ENCODE assay signal across 8 cellular contexts in the genomic region with DNA sequence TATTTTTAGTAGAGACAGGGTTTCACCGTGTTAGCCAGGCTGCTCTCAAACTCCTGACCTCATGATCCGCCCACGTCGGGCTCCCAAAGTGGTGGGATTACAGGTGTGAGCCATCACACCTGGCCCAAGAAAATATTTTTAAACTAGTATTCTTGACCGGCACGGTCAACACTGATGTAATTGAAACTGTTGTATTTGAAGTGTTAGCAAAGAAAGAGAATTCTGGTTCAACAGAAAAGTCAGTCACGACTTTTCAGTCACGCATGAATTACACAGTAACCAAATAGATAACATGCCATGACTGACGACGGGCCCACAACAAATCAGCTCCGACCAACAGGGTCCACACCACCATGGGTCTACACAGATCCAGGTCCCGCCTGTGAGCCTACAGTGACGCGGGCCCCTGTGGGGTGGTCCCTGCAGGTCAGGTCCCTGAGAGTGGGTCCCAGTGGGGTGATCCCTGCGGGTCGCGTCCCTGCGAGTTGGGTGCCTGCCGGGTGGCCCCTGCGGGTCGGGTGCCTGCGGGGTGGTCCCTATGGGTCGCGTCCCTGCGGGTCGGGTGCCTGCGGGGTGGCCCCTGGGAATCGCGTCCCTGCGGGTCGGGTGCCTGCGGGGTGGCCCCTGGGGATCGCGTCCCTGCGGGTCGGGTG. TPM values are rescaled to one million over a fixed set of nuclear protein-coding genes. Genes with fewer than 3 reads are reported as not detected.
DNase-seq lines count a peak whose midpoint lies in the region; ATAC-seq and TF ChIP-seq lines count a peak whose summit lies in the region.

No MANE protein-coding gene starts in this region.

- DNase-seq in AG08396 (ENCODE audit: low spot score) (peak; percentile 38), neural progenitor cell (ENCODE audit: low spot score) (peak; percentile 34), islet precursor cell (no peak), NCI-H345 treated with DMSO at 0.1 percent for 48 hours (lab: John Stamatoyannopoulos, UW; ENCODE audit: unreplicated experiment) (no peak)
- DNase-seq in activated CD4-positive, alpha-beta memory T cell treated with anti-CD3 and anti-CD28 coated beads, Interleukin-2, amount 10 ng/mL, durations not matched to agents 7 days and 5 days, result peak; percentile 29

- H3K9me3 ChIP-seq in esophagus (ENCODE audit: control insufficient read depth in 2 of 2, insufficient read depth in 1 of 2, low read depth in 1 of 2, low read length in 1 of 2) (no peaks in the 10 kb centered on the region), neural progenitor cell (ENCODE audit: low read depth) (no peaks in the 10 kb centered on the region)

- H3K9ac ChIP-seq in neural progenitor cell, result peak overlapping the region; percentile 81

- peak overlapping the region; percentile 81 to 98 for H3K4me3 ChIP-seq in esophagus (ENCODE audit: low read depth in 1 of 2, low read length in 2 of 2)
- peak overlapping the region; percentile 90 for H3K4me3 ChIP-seq in neural progenitor cell

- CTCF ChIA-PET in activated CD4-positive, alpha-beta memory T cell treated with anti-CD3 and anti-CD28 coated beads, Interleukin-2, amount 10 ng/mL, durations not matched to agents 7 days and 5 days (lab: Charles Lee), result interaction anchor here (0.6 to 1.6 kb wide), 3 partner anchors 9 to 160 kb away, joined by 3 to 8 read pairs (median 6); no protein-coding TSS in a partner anchor

- H3K27ac Mint-ChIP-seq in activated CD4-positive, alpha-beta memory T cell treated with anti-CD3 and anti-CD28 coated beads, Interleukin-2, amount 10 ng/mL, durations not matched to agents 7 days and 5 days, result peak overlapping the region; percentile 74
- peak overlapping the region; percentile 76 for H3K27ac Mint-ChIP-seq in neural progenitor cell

- POLR2A ChIA-PET in activated CD4-positive, alpha-beta memory T cell treated with anti-CD3 and anti-CD28 coated beads, Interleukin-2, amount 10 ng/mL, durations not matched to agents 7 days and 5 days (lab: Charles Lee), result interaction anchor here (1.1 to 9.8 kb wide), 5 partner anchors 8 to 354 kb away, joined by 3 to 282 read pairs (median 7); a partner anchor contains a TSS

- TF ChIP-seq POLR2A in GM19193 (IDR thresholded peaks at IDR 0.05; ENCODE audit: extremely low read depth, insufficient read depth, insufficient read length), result peak; percentile 70

- peaks cover 35% of the 10 kb centered on the region for H3K36me3 Mint-ChIP-seq in activated CD4-positive, alpha-beta memory T cell treated with anti-CD3 and anti-CD28 coated beads, Interleukin-2, amount 10 ng/mL, durations not matched to agents 7 days and 5 days (ENCODE audit: low read depth)
- peaks cover 4% of the 10 kb centered on the region for H3K36me3 Mint-ChIP-seq in neural progenitor cell

- H3K36me3 ChIP-seq in esophagus (ENCODE audit: control insufficient read depth in 2 of 2, insufficient read depth in 2 of 2, low read length in 1 of 2) (peaks cover 0 to 3% of the 10 kb centered on the region in 2 donors), neural progenitor cell (no peaks in the 10 kb centered on the region)

- no peak for TF ChIP-seq CTCF in neural progenitor cell (IDR thresholded peaks at IDR 0.05)

- no peaks in the 10 kb centered on the region for H3K27me3 ChIP-seq in esophagus (ENCODE audit: control insufficient read depth in 1 of 2, insufficient read depth in 2 of 2, low read length in 2 of 2)
- H3K27me3 ChIP-seq in neural progenitor cell, result no peaks in the 10 kb centered on the region

- no peak for ATAC-seq in HG03521 (IDR thresholded peaks at IDR 0.05; ENCODE audit: unreplicated experiment)

- H3K4me3 Mint-ChIP-seq in activated CD4-positive, alpha-beta memory T cell treated with anti-CD3 and anti-CD28 coated beads, Interleukin-2, amount 10 ng/mL, durations not matched to agents 7 days and 5 days, result peak overlapping the region; percentile 74
- peak overlapping the region; percentile 83 for H3K4me3 Mint-ChIP-seq in neural progenitor cell

- H3K4me1 Mint-ChIP-seq in activated CD4-positive, alpha-beta memory T cell treated with anti-CD3 and anti-CD28 coated beads, Interleukin-2, amount 10 ng/mL, durations not matched to agents 7 days and 5 days, result peaks cover 34% of the 10 kb centered on the region
- peaks cover 35% of the 10 kb centered on the region for H3K4me1 Mint-ChIP-seq in neural progenitor cell

- peaks cover 49% of the 10 kb centered on the region for H3K79me2 ChIP-seq in neural progenitor cell (ENCODE audit: low read depth)

- H3K27ac ChIP-seq in esophagus (ENCODE audit: low read depth in 2 of 2, low read length in 1 of 2) (peak overlapping the region; percentile 98 to 99), neural progenitor cell (no peak overlapping the region)

- no peaks in the 10 kb centered on the region for H3K27me3 Mint-ChIP-seq in activated CD4-positive, alpha-beta memory T cell treated with anti-CD3 and anti-CD28 coated beads, Interleukin-2, amount 10 ng/mL, durations not matched to agents 7 days and 5 days
- H3K27me3 Mint-ChIP-seq in neural progenitor cell (ENCODE audit: insufficient read depth, low read depth), result peaks cover 2% of the 10 kb centered on the region

- H3K4me2 ChIP-seq in neural progenitor cell, result peak overlapping the region; percentile 88

- WGBS in esophagus, 2 donors, result 10 to 14% methylated on average over 25 to 36 of the region's 36 CpGs

- peaks cover 2% of the 10 kb centered on the region in 2 donors for H3K4me1 ChIP-seq in esophagus (ENCODE audit: control insufficient read depth in 2 of 2, insufficient read depth in 2 of 2, low read length in 1 of 2)
- peaks cover 3% of the 10 kb centered on the region for H3K4me1 ChIP-seq in neural progenitor cell

- H4K20me1 ChIP-seq in neural progenitor cell (ENCODE audit: low read depth), result peaks cover 8% of the 10 kb centered on the region

- no peak overlapping the region for H2AFZ ChIP-seq in neural progenitor cell (replicated peaks)

- H3K9me3 Mint-ChIP-seq in activated CD4-positive, alpha-beta memory T cell treated with anti-CD3 and anti-CD28 coated beads, Interleukin-2, amount 10 ng/mL, durations not matched to agents 7 days and 5 days, result no peaks in the 10 kb centered on the region
- H3K9me3 Mint-ChIP-seq in neural progenitor cell, result no peaks in the 10 kb centered on the region

- peaks cover 33% of the 10 kb centered on the region for H3F3A ChIP-seq in neural progenitor cell (ENCODE audit: low read depth)

RNA-seq across cellular contexts. Expression of a gene that starts 1.0 kb away (rescaled TPM):
- total RNA-seq in activated CD4-positive, alpha-beta memory T cell treated with anti-CD3 and anti-CD28 coated beads, Interleukin-2, amount 10 ng/mL, durations not matched to agents 7 days and 5 days, result 10 to 100 TPM; 17.9 to 18.5 TPM
- polyA plus RNA-seq in esophagus, result 1 to 10 TPM; 7.6 to 8.8 TPM
- total RNA-seq in neural progenitor cell (ENCODE audit: low replicate concordance), result 8.0 and 18.6 TPM in 2 replicates

RNA-seq across cellular contexts. Expression of a gene that starts 27.3 kb away (rescaled TPM):
- 10 to 100 TPM; 20.9 to 23.8 TPM for total RNA-seq in activated CD4-positive, alpha-beta memory T cell treated with anti-CD3 and anti-CD28 coated beads, Interleukin-2, amount 10 ng/mL, durations not matched to agents 7 days and 5 days
- polyA plus RNA-seq in esophagus, result 1 to 10 TPM; 3.7 to 6.1 TPM
- total RNA-seq in neural progenitor cell (ENCODE audit: low replicate concordance), result 3.3 and 6.1 TPM in 2 replicates

RNA-seq across cellular contexts. Expression of a gene that starts 32.2 kb away (rescaled TPM):
- total RNA-seq in activated CD4-positive, alpha-beta memory T cell treated with anti-CD3 and anti-CD28 coated beads, Interleukin-2, amount 10 ng/mL, durations not matched to agents 7 days and 5 days, result 10 to 100 TPM; 29.2 to 30.0 TPM
- 10 to 100 TPM in 1 of 2 donors, 1 to 10 TPM in 1; 8.1 to 14.5 TPM for polyA plus RNA-seq in esophagus
- 6.0 and 16.7 TPM in 2 replicates for total RNA-seq in neural progenitor cell (ENCODE audit: low replicate concordance)

RNA-seq across cellular contexts. Expression of a gene that starts 51.9 kb away (rescaled TPM):
- total RNA-seq in activated CD4-positive, alpha-beta memory T cell treated with anti-CD3 and anti-CD28 coated beads, Interleukin-2, amount 10 ng/mL, durations not matched to agents 7 days and 5 days, result 100 to 1,000 TPM; 202 to 208 TPM
- polyA plus RNA-seq in esophagus, result 1 to 10 TPM; 7.2 to 8.3 TPM
- total RNA-seq in neural progenitor cell (ENCODE audit: low replicate concordance), result 2.9 and 17.7 TPM in 2 replicates

Comparison
In these comparisons a context has a peak if more than half of its experiments do, and no peak if none do; other contexts are left out.
1. DNase-seq: peak in AG08396 (single experiment), activated CD4-positive, alpha-beta memory T cell treated with anti-CD3 and anti-CD28 coated beads, Interleukin-2, amount 10 ng/mL, durations not matched to agents 7 days and 5 days (single experiment) and neural progenitor cell (single experiment); none in islet precursor cell (single experiment) and NCI-H345 treated with DMSO at 0.1 percent for 48 hours (single experiment).